Comparison of ENCODE assay signal across 35 cellular contexts in genomic region chr10:112124859-112125258, GRCh38.
"Had no signal": no experiment of that assay in that cellular context is flagged by ENCODE, and none has a peak within 500 bp of the region (broad histone marks: within the 10 kb centered on the region; RNA-seq: fewer than 3 reads in every experiment).

No MANE protein-coding gene starts in this region.

- H3K4me1 Mint-ChIP-seq: activated B cell treated with CpG ODN at 0.5 μM for 24 hours; activated CD4-positive, alpha-beta T cell treated with anti-CD3 and anti-CD28 coated beads for 36 hours; activated CD4-positive, alpha-beta T cell treated with anti-CD3 and anti-CD28 coated beads, Interleukin-2, amount 10 ng/mL, durations not matched to agents 24 days and 14 days; activated CD8-positive, alpha-beta memory T cell treated with anti-CD3 and anti-CD28 coated beads, Interleukin-2, amount 10 ng/mL, durations not matched to agents 7 days and 5 days; activated naive CD4-positive, alpha-beta T cell treated with anti-CD3 and anti-CD28 coated beads, Interleukin-2, amount 10 ng/mL, durations not matched to agents 7 days and 5 days; activated naive CD8-positive, alpha-beta T cell treated with anti-CD3 and anti-CD28 coated beads, Interleukin-2, amount 10 ng/mL, durations not matched to agents 7 days and 5 days; T-helper 17 cell had no signal

- H3K36me3 ChIP-seq: ascending aorta, breast epithelium, cardiac muscle cell, colonic mucosa, esophagus muscularis mucosa, gastrocnemius medialis, heart right ventricle, WERI-Rb-1 had no signal

- H3K4me3 ChIP-seq: ascending aorta, breast epithelium, cardiac muscle cell, colonic mucosa, dorsolateral prefrontal cortex, esophagus muscularis mucosa, gastrocnemius medialis, heart right ventricle had no signal

- H3K4me3 Mint-ChIP-seq: activated B cell treated with CpG ODN at 0.5 μM for 24 hours; activated CD4-positive, alpha-beta memory T cell treated with anti-CD3 and anti-CD28 coated beads for 36 hours; activated CD4-positive, alpha-beta T cell treated with anti-CD3 and anti-CD28 coated beads for 36 hours; activated CD4-positive, alpha-beta T cell treated with anti-CD3 and anti-CD28 coated beads, Interleukin-2, amount 10 ng/mL, durations not matched to agents 24 days and 14 days; activated CD8-positive, alpha-beta memory T cell treated with anti-CD3 and anti-CD28 coated beads, Interleukin-2, amount 10 ng/mL, durations not matched to agents 7 days and 5 days; activated CD8-positive, alpha-beta T cell treated with anti-CD3 and anti-CD28 coated beads, Interleukin-2, amount 10 ng/mL, durations not matched to agents 7 days and 5 days; activated naive CD4-positive, alpha-beta T cell treated with anti-CD3 and anti-CD28 coated beads, Interleukin-2, amount 10 ng/mL, durations not matched to agents 7 days and 5 days; activated naive CD8-positive, alpha-beta T cell treated with anti-CD3 and anti-CD28 coated beads, Interleukin-2, amount 10 ng/mL, durations not matched to agents 7 days and 5 days; activated T-cell treated with anti-CD3 and anti-CD28 coated beads, Interleukin-2, amount 50 U/mL, for 72 hours; brain; dendritic cell treated with granulocyte-macrophage colony-stimulating factor and Interleukin-4, amounts not matched to agents 40 ng/mL and 50 ng/mL, for 4 days; T-helper 17 cell; T-helper 2 cell treated with Interferon-gamma antibody and Interleukin-4, amounts not matched to agents 5 μg/mL and 100 μg/mL, for 36 hours had no signal

- H3K27ac ChIP-seq: ascending aorta, breast epithelium, cardiac muscle cell, colonic mucosa, dorsolateral prefrontal cortex, esophagus muscularis mucosa, foreskin keratinocyte, gastrocnemius medialis, heart right ventricle, WERI-Rb-1 had no signal

- H3K36me3 Mint-ChIP-seq: activated CD4-positive, alpha-beta memory T cell treated with anti-CD3 and anti-CD28 coated beads for 36 hours; activated CD8-positive, alpha-beta memory T cell treated with anti-CD3 and anti-CD28 coated beads, Interleukin-2, amount 10 ng/mL, durations not matched to agents 7 days and 5 days; activated naive CD4-positive, alpha-beta T cell treated with anti-CD3 and anti-CD28 coated beads, Interleukin-2, amount 10 ng/mL, durations not matched to agents 7 days and 5 days; activated naive CD4-positive, alpha-beta T cell treated with anti-CD3 and anti-CD28 coated beads, Interleukin-2, amount 50 U/mL, for 72 hours; activated naive CD8-positive, alpha-beta T cell treated with anti-CD3 and anti-CD28 coated beads, Interleukin-2, amount 10 ng/mL, durations not matched to agents 7 days and 5 days; brain had no signal

- H3K27me3 ChIP-seq: ascending aorta, breast epithelium, cardiac muscle cell, colonic mucosa, esophagus muscularis mucosa, foreskin keratinocyte, gastrocnemius medialis had no signal

- H3K4me1 ChIP-seq: ascending aorta, breast epithelium, colonic mucosa, esophagus muscularis mucosa, foreskin keratinocyte, gastrocnemius medialis, heart right ventricle had no signal

- H3K27ac Mint-ChIP-seq: activated B cell treated with CpG ODN at 0.5 μM for 24 hours; activated CD4-positive, alpha-beta memory T cell treated with anti-CD3 and anti-CD28 coated beads for 36 hours; activated CD4-positive, alpha-beta T cell treated with anti-CD3 and anti-CD28 coated beads for 36 hours; activated CD4-positive, alpha-beta T cell treated with anti-CD3 and anti-CD28 coated beads, Interleukin-2, amount 10 ng/mL, durations not matched to agents 24 days and 14 days; activated CD8-positive, alpha-beta memory T cell treated with anti-CD3 and anti-CD28 coated beads, Interleukin-2, amount 10 ng/mL, durations not matched to agents 7 days and 5 days; activated CD8-positive, alpha-beta T cell treated with anti-CD3 and anti-CD28 coated beads, Interleukin-2, amount 10 ng/mL, durations not matched to agents 7 days and 5 days; activated naive CD4-positive, alpha-beta T cell treated with anti-CD3 and anti-CD28 coated beads, Interleukin-2, amount 10 ng/mL, durations not matched to agents 7 days and 5 days; activated naive CD4-positive, alpha-beta T cell treated with anti-CD3 and anti-CD28 coated beads, Interleukin-2, amount 50 U/mL, for 72 hours; activated naive CD8-positive, alpha-beta T cell treated with anti-CD3 and anti-CD28 coated beads, Interleukin-2, amount 10 ng/mL, durations not matched to agents 7 days and 5 days; activated T-cell treated with anti-CD3 and anti-CD28 coated beads, Interleukin-2, amount 50 U/mL, for 72 hours; brain; dendritic cell treated with granulocyte-macrophage colony-stimulating factor and Interleukin-4, amounts not matched to agents 40 ng/mL and 50 ng/mL, for 4 days; T-helper 17 cell; T-helper 2 cell treated with Interferon-gamma antibody and Interleukin-4, amounts not matched to agents 5 μg/mL and 100 μg/mL, for 36 hours had no signal

- DNase-seq: activated B cell treated with CpG ODN at 0.5 μM for 24 hours; activated CD4-positive, alpha-beta memory T cell treated with anti-CD3 and anti-CD28 coated beads for 36 hours; activated CD4-positive, alpha-beta T cell treated with anti-CD3 and anti-CD28 coated beads for 36 hours; activated CD4-positive, alpha-beta T cell treated with anti-CD3 and anti-CD28 coated beads, Interleukin-2, amount 10 ng/mL, durations not matched to agents 24 days and 14 days; activated CD8-positive, alpha-beta memory T cell treated with anti-CD3 and anti-CD28 coated beads, Interleukin-2, amount 10 ng/mL, durations not matched to agents 7 days and 5 days; activated CD8-positive, alpha-beta memory T cell treated with anti-CD3 and anti-CD28 coated beads, Interleukin-2, amount 50 U/mL, for 4 hours; activated CD8-positive, alpha-beta T cell treated with anti-CD3 and anti-CD28 coated beads, Interleukin-2, amount 10 ng/mL, durations not matched to agents 7 days and 5 days; activated gamma-delta T cell; activated naive CD4-positive, alpha-beta T cell; activated naive CD4-positive, alpha-beta T cell treated with anti-CD3 and anti-CD28 coated beads, Interleukin-2, amount 10 ng/mL, durations not matched to agents 7 days and 5 days; activated naive CD8-positive, alpha-beta T cell treated with anti-CD3 and anti-CD28 coated beads, Interleukin-2, amount 10 ng/mL, durations not matched to agents 7 days and 5 days; activated T-cell treated with anti-CD3 and anti-CD28 coated beads, Interleukin-2, amount 50 U/mL, for 1 hour; activated T-cell treated with anti-CD3 and anti-CD28 coated beads, Interleukin-2, amount 50 U/mL, for 72 hours; central memory CD4-positive, alpha-beta T cell; cerebellar nuclear complex; colonic mucosa; dorsolateral prefrontal cortex; effector memory CD4-positive, alpha-beta T cell; erythroblast; foreskin keratinocyte; gastrocnemius medialis; heart right ventricle; T-helper 1 cell; T-helper 17 cell; T1000; WERI-Rb-1 had no signal

- H3K9me3 Mint-ChIP-seq: activated B cell treated with CpG ODN at 0.5 μM for 24 hours; activated CD4-positive, alpha-beta memory T cell treated with anti-CD3 and anti-CD28 coated beads for 36 hours; activated CD4-positive, alpha-beta T cell treated with anti-CD3 and anti-CD28 coated beads, Interleukin-2, amount 10 ng/mL, durations not matched to agents 24 days and 14 days; activated naive CD4-positive, alpha-beta T cell treated with anti-CD3 and anti-CD28 coated beads, Interleukin-2, amount 10 ng/mL, durations not matched to agents 7 days and 5 days; activated naive CD4-positive, alpha-beta T cell treated with anti-CD3 and anti-CD28 coated beads, Interleukin-2, amount 50 U/mL, for 72 hours; activated naive CD8-positive, alpha-beta T cell treated with anti-CD3 and anti-CD28 coated beads, Interleukin-2, amount 10 ng/mL, durations not matched to agents 7 days and 5 days; activated T-cell treated with anti-CD3 and anti-CD28 coated beads, Interleukin-2, amount 50 U/mL, for 72 hours; dendritic cell treated with granulocyte-macrophage colony-stimulating factor and Interleukin-4, amounts not matched to agents 40 ng/mL and 50 ng/mL, for 4 days; T-helper 2 cell treated with Interferon-gamma antibody and Interleukin-4, amounts not matched to agents 5 μg/mL and 100 μg/mL, for 36 hours had no signal

- ATAC-seq: activated CD4-positive, alpha-beta T cell treated with anti-CD3 and anti-CD28 coated beads for 36 hours; activated CD4-positive, CD25-positive, alpha-beta regulatory T cell treated with anti-CD3 and anti-CD28 coated beads, Interleukin-2, amount 50 U/mL, for 24 hours; activated CD8-positive, alpha-beta memory T cell treated with anti-CD3 and anti-CD28 coated beads, Interleukin-2, amount 10 ng/mL, durations not matched to agents 7 days and 5 days; activated CD8-positive, alpha-beta T cell treated with anti-CD3 and anti-CD28 coated beads, Interleukin-2, amount 10 ng/mL, durations not matched to agents 7 days and 5 days; activated naive CD4-positive, alpha-beta T cell treated with anti-CD3 and anti-CD28 coated beads, Interleukin-2, amount 50 U/mL, for 72 hours; activated T-cell treated with anti-CD3 and anti-CD28 coated beads, Interleukin-2, amount 50 U/mL, for 72 hours; foreskin keratinocyte; gastrocnemius medialis; heart right ventricle; T-helper 17 cell had no signal

- H3K9me3 ChIP-seq: ascending aorta, breast epithelium, colonic mucosa, esophagus muscularis mucosa, gastrocnemius medialis, heart right ventricle had no signal

- H3K27me3 Mint-ChIP-seq: activated B cell treated with CpG ODN at 0.5 μM for 24 hours; activated CD4-positive, alpha-beta memory T cell treated with anti-CD3 and anti-CD28 coated beads for 36 hours; activated CD4-positive, alpha-beta T cell treated with anti-CD3 and anti-CD28 coated beads for 36 hours; activated CD4-positive, alpha-beta T cell treated with anti-CD3 and anti-CD28 coated beads, Interleukin-2, amount 10 ng/mL, durations not matched to agents 24 days and 14 days; activated CD8-positive, alpha-beta memory T cell treated with anti-CD3 and anti-CD28 coated beads, Interleukin-2, amount 10 ng/mL, durations not matched to agents 7 days and 5 days; activated naive CD4-positive, alpha-beta T cell treated with anti-CD3 and anti-CD28 coated beads, Interleukin-2, amount 10 ng/mL, durations not matched to agents 7 days and 5 days had no signal
